ENCODE assay signal across 7 cellular contexts in the genomic region with DNA sequence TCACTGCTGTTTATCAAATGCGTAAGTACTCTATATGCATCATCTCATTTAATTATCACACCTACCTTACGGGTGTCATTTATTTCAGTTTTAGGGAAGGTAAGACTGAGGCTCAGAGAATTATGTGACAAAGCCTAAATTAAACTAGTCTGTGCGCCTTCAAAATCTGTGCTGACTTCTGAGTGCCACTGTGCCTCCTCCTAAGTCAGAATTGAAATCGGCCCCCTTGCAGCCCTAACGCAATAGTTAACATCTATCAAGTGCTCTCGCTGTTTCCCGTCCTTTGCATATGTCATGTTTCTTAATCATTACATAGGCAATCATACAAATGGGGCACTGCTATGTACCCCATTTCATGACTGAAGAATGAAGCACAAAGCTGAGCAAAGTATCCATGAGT.
"Had no signal": no experiment of that assay in that cellular context is flagged by ENCODE, and none has a peak within 500 bp of the region (broad histone marks: within the 10 kb centered on the region; RNA-seq: fewer than 3 reads in every experiment).

No MANE protein-coding gene starts in this region.

- ATAC-seq: HepG2, K562 had no signal

- H3K27ac ChIP-seq: HL-60, KMS-11 had no signal

- DNase-seq: IMR-90, KBM-7, KG1 had no signal
